19 cellular contexts compared by ENCODE assay signal in genomic region chr6:157469378-157469777, GRCh38.
DNase-seq lines count a peak whose midpoint lies in the region; ATAC-seq and TF ChIP-seq lines count a peak whose summit lies in the region.
"Had no signal": no experiment of that assay in that cellular context is flagged by ENCODE, and none has a peak within 500 bp of the region (broad histone marks: within the 10 kb centered on the region; RNA-seq: fewer than 3 reads in every experiment).

No MANE protein-coding gene starts in this region.

- no peak overlapping the region for H3K9ac ChIP-seq in endodermal cell (ENCODE audit: extremely low read depth, low read length, poor library complexity, severe bottlenecking)

- H3K4me3 Mint-ChIP-seq in activated CD4-positive, alpha-beta T cell treated with anti-CD3 and anti-CD28 coated beads, Interleukin-2, amount 10 ng/mL, durations not matched to agents 24 days and 14 days: no peak overlapping the region
- no peak overlapping the region for H3K4me3 Mint-ChIP-seq in stimulated activated memory B cell treated with anti-CD40 and anti-IgM and Interleukin-4, amounts not matched to agents 10 μg/mL and 1 μg/mL and 100 μg/mL, for 72 hours
- H3K4me3 Mint-ChIP-seq in endodermal cell: no peak overlapping the region
- H3K4me3 Mint-ChIP-seq: activated naive CD8-positive, alpha-beta T cell; activated T-cell treated with anti-CD3 and anti-CD28 coated beads, Interleukin-2, amount 50 U/mL, for 24 hours; CD8-positive, alpha-beta T cell had no signal

- H3K27ac ChIP-seq in RWPE2 (ENCODE audit: poor library complexity, severe bottlenecking): no peak overlapping the region
- no peak overlapping the region for H3K27ac ChIP-seq in endodermal cell (ENCODE audit: low read depth, low read length)
- H3K27ac ChIP-seq in caudate nucleus (ENCODE audit: low read depth, low read length): no peak overlapping the region
- H3K27ac ChIP-seq: dorsolateral prefrontal cortex, esophagus squamous epithelium had no signal

- H3K36me3 Mint-ChIP-seq in activated CD4-positive, alpha-beta T cell treated with anti-CD3 and anti-CD28 coated beads, Interleukin-2, amount 10 ng/mL, durations not matched to agents 24 days and 14 days (ENCODE audit: low read depth): peaks cover 4% of the 10 kb centered on the region
- H3K36me3 Mint-ChIP-seq in stimulated activated memory B cell treated with anti-CD40 and anti-IgM and Interleukin-4, amounts not matched to agents 10 μg/mL and 1 μg/mL and 100 μg/mL, for 72 hours: peaks cover 19% of the 10 kb centered on the region
- H3K36me3 Mint-ChIP-seq in endodermal cell (ENCODE audit: low read depth): no peaks in the 10 kb centered on the region
- H3K36me3 Mint-ChIP-seq: activated naive CD8-positive, alpha-beta T cell; CD8-positive, alpha-beta T cell had no signal

- intact Hi-C loops in activated CD4-positive, alpha-beta T cell treated with anti-CD3 and anti-CD28 coated beads, Interleukin-2, amount 10 ng/mL, durations not matched to agents 24 days and 14 days (cut with micrococcal nuclease): loop anchor here (10.0 kb wide), 1 partner anchor 475 kb away; no protein-coding TSS in a partner anchor

- H3K4me1 Mint-ChIP-seq in activated CD4-positive, alpha-beta T cell treated with anti-CD3 and anti-CD28 coated beads, Interleukin-2, amount 10 ng/mL, durations not matched to agents 24 days and 14 days: peaks cover 28% of the 10 kb centered on the region
- peaks cover 54% of the 10 kb centered on the region for H3K4me1 Mint-ChIP-seq in stimulated activated memory B cell treated with anti-CD40 and anti-IgM and Interleukin-4, amounts not matched to agents 10 μg/mL and 1 μg/mL and 100 μg/mL, for 72 hours
- H3K4me1 Mint-ChIP-seq in endodermal cell: no peaks in the 10 kb centered on the region

- 84 to 95% methylated on average over 5 of the region's 5 CpGs for WGBS in endodermal cell (ENCODE audit: insufficient coverage in 1 of 2, insufficient read length in 1 of 2), 2 experiments

- DNase-seq in activated CD4-positive, alpha-beta T cell treated with anti-CD3 and anti-CD28 coated beads, Interleukin-2, amount 10 ng/mL, durations not matched to agents 24 days and 14 days: no peak
- DNase-seq in activated CD4-positive, alpha-beta T cell treated with anti-CD3 and anti-CD28 coated beads for 48 hours: no peak
- DNase-seq in RWPE2 (ENCODE audit: low spot score) (no peak), fibroblast of gingiva (ENCODE audit: low read depth) (peak; percentile 69), endodermal cell (no peak), iPS-NIHi7 (ENCODE audit: extremely low spot score) (no peak), caudate nucleus (lab: John Stamatoyannopoulos, UW) (no peak)
- DNase-seq: activated CD4-positive, alpha-beta T cell treated with anti-CD3 and anti-CD28 coated beads, Interleukin-2, amount 50 U/mL, for 48 hours; activated T-cell treated with anti-CD3 and anti-CD28 coated beads, Interleukin-2, amount 50 U/mL, for 24 hours; CD8-positive, alpha-beta T cell; dorsolateral prefrontal cortex; EL; esophagus squamous epithelium; NCI-H1105 treated with DMSO at 0.1 percent for 48 hours; NCI-H526; uterus had no signal

- no peaks in the 10 kb centered on the region for H3K9me3 Mint-ChIP-seq in activated CD4-positive, alpha-beta T cell treated with anti-CD3 and anti-CD28 coated beads, Interleukin-2, amount 10 ng/mL, durations not matched to agents 24 days and 14 days
- peaks cover 2% of the 10 kb centered on the region for H3K9me3 Mint-ChIP-seq in stimulated activated memory B cell treated with anti-CD40 and anti-IgM and Interleukin-4, amounts not matched to agents 10 μg/mL and 1 μg/mL and 100 μg/mL, for 72 hours
- no peaks in the 10 kb centered on the region for H3K9me3 Mint-ChIP-seq in endodermal cell
- H3K9me3 Mint-ChIP-seq: activated T-cell treated with anti-CD3 and anti-CD28 coated beads, Interleukin-2, amount 50 U/mL, for 24 hours; CD8-positive, alpha-beta T cell; IgD-negative memory B cell had no signal

- H3K27ac Mint-ChIP-seq in activated CD4-positive, alpha-beta T cell treated with anti-CD3 and anti-CD28 coated beads, Interleukin-2, amount 10 ng/mL, durations not matched to agents 24 days and 14 days: peak overlapping the region; percentile 42
- peak overlapping the region; percentile 80 for H3K27ac Mint-ChIP-seq in stimulated activated memory B cell treated with anti-CD40 and anti-IgM and Interleukin-4, amounts not matched to agents 10 μg/mL and 1 μg/mL and 100 μg/mL, for 72 hours
- H3K27ac Mint-ChIP-seq in endodermal cell: no peak overlapping the region
- H3K27ac Mint-ChIP-seq: activated naive CD8-positive, alpha-beta T cell; activated T-cell treated with anti-CD3 and anti-CD28 coated beads, Interleukin-2, amount 50 U/mL, for 24 hours; CD8-positive, alpha-beta T cell had no signal

- ATAC-seq in RWPE2 (ENCODE audit: low read depth): 0 out of 3 replicates have a peak, but pooled peaks have one; percentile 31
- ATAC-seq in stimulated activated memory B cell treated with anti-CD40 and anti-IgM and Interleukin-4, amounts not matched to agents 10 μg/mL and 1 μg/mL and 100 μg/mL, for 72 hours: no peak
- ATAC-seq: CD8-positive, alpha-beta T cell had no signal

- H3K36me3 ChIP-seq in RWPE2 (ENCODE audit: low read depth): no peaks in the 10 kb centered on the region
- H3K36me3 ChIP-seq in endodermal cell (ENCODE audit: control insufficient read depth, insufficient read depth, low read length): no peaks in the 10 kb centered on the region
- H3K36me3 ChIP-seq: esophagus squamous epithelium, uterus had no signal

- H3K9me3 ChIP-seq in RWPE2 (ENCODE audit: severe bottlenecking) (no peaks in the 10 kb centered on the region), endodermal cell (ENCODE audit: control insufficient read depth, low read length) (no peaks in the 10 kb centered on the region)
- H3K9me3 ChIP-seq: esophagus squamous epithelium, uterus had no signal

- no peaks in the 10 kb centered on the region for H3K27me3 Mint-ChIP-seq in activated CD4-positive, alpha-beta T cell treated with anti-CD3 and anti-CD28 coated beads, Interleukin-2, amount 10 ng/mL, durations not matched to agents 24 days and 14 days
- H3K27me3 Mint-ChIP-seq in stimulated activated memory B cell treated with anti-CD40 and anti-IgM and Interleukin-4, amounts not matched to agents 10 μg/mL and 1 μg/mL and 100 μg/mL, for 72 hours: no peaks in the 10 kb centered on the region
- no peaks in the 10 kb centered on the region for H3K27me3 Mint-ChIP-seq in endodermal cell (ENCODE audit: insufficient read depth)
- H3K27me3 Mint-ChIP-seq: activated naive CD8-positive, alpha-beta T cell; activated T-cell treated with anti-CD3 and anti-CD28 coated beads, Interleukin-2, amount 50 U/mL, for 24 hours; IgD-negative memory B cell had no signal

- TF ChIP-seq CTCF in RWPE2 (IDR thresholded peaks at IDR 0.05; ENCODE audit: poor library complexity, severe bottlenecking) (no peak), endodermal cell (conservative IDR thresholded peaks at IDR 0.05) (no peak)

- H3K4me3 ChIP-seq in RWPE2 (ENCODE audit: severe bottlenecking) (no peak overlapping the region), endodermal cell (ENCODE audit: low read length) (no peak overlapping the region)
- H3K4me3 ChIP-seq: dorsolateral prefrontal cortex, esophagus squamous epithelium, uterus had no signal

- H3K27me3 ChIP-seq in RWPE2 (ENCODE audit: insufficient read depth, poor library complexity, severe bottlenecking) (no peaks in the 10 kb centered on the region), endodermal cell (ENCODE audit: control insufficient read depth, insufficient read depth, low read length, poor library complexity, severe bottlenecking) (no peaks in the 10 kb centered on the region)
- H3K27me3 ChIP-seq: dorsolateral prefrontal cortex, esophagus squamous epithelium, uterus had no signal

- no peaks in the 10 kb centered on the region for H3K4me1 ChIP-seq in RWPE2 (ENCODE audit: insufficient read depth, poor library complexity, severe bottlenecking)
- H3K4me1 ChIP-seq in endodermal cell (ENCODE audit: control insufficient read depth, insufficient read depth, low read length): no peaks in the 10 kb centered on the region
- H3K4me1 ChIP-seq: esophagus squamous epithelium, uterus had no signal
